Comparison of ENCODE assay signal across 8 cellular contexts in genomic region chr18:12236934-12237832, GRCh38. TPM values are rescaled to one million over a fixed set of nuclear protein-coding genes. Genes with fewer than 3 reads are reported as not detected.
DNase-seq lines count a peak whose midpoint lies in the region; ATAC-seq and TF ChIP-seq lines count a peak whose summit lies in the region.

No MANE protein-coding gene starts in this region.

- intact Hi-C loops in left lung (cut with DNase I), result no loop called here

- TF ChIP-seq CTCF in GM12872 (IDR thresholded peaks at IDR 0.05; ENCODE audit: insufficient read depth, low read depth, low read length) (peak; percentile 96), left lung (IDR thresholded peaks at IDR 0.05) (peak; percentile 87 to 89)

- H3K27me3 ChIP-seq in left lung, result peaks cover 0 to 10% of the 10 kb centered on the region in 2 donors

- DNase-seq in NCI-H2107 treated with DMSO at 0.1 percent for 48 hours (lab: John Stamatoyannopoulos, UW; ENCODE audit: unreplicated experiment), result peak; percentile 12
- DNase-seq in activated CD4-positive, CD25-positive, alpha-beta regulatory T cell treated with anti-CD3 and anti-CD28 coated beads, Interleukin-2, amount 50 U/mL, for 16 hours (ENCODE audit: low read depth, low spot score), result peak; percentile 38
- peak; percentile 18 to 44 for DNase-seq in central memory CD8-positive, alpha-beta T cell (ENCODE audit: low spot score in 2 of 2)
- DNase-seq in left lung, result peak; percentile 63 to 92
- DNase-seq in stimulated activated CD4-positive, alpha-beta T cell treated with anti-CD3 and anti-CD28 coated beads, TNF-alpha, amount 100 ng/mL, for 4 hours (ENCODE audit: low read depth in 3 of 3), result peak; percentile 23 to 61 (median 39)

- H3K4me3 Mint-ChIP-seq in central memory CD8-positive, alpha-beta T cell, result no peak overlapping the region

- H3K4me3 ChIP-seq in left lung, result no peak overlapping the region

- no peak overlapping the region for H3K27ac ChIP-seq in left lung

- no peak overlapping the region for H3K27ac Mint-ChIP-seq in central memory CD8-positive, alpha-beta T cell (ENCODE audit: low read depth)

- no peaks in the 10 kb centered on the region for H3K36me3 Mint-ChIP-seq in central memory CD8-positive, alpha-beta T cell (ENCODE audit: insufficient read depth)

- H3K4me1 Mint-ChIP-seq in central memory CD8-positive, alpha-beta T cell, result no peaks in the 10 kb centered on the region

- no peaks in the 10 kb centered on the region for H3K9me3 ChIP-seq in left lung

- no peaks in the 10 kb centered on the region for H3K9me3 Mint-ChIP-seq in central memory CD8-positive, alpha-beta T cell

- peaks cover 0 to 2% of the 10 kb centered on the region in 2 donors for H3K4me1 ChIP-seq in left lung

- peaks cover 38% of the 10 kb centered on the region for H3K27me3 Mint-ChIP-seq in central memory CD8-positive, alpha-beta T cell

- H3K36me3 ChIP-seq in left lung, result no peaks in the 10 kb centered on the region

- ATAC-seq in HG02678 (IDR thresholded peaks at IDR 0.05; ENCODE audit: unreplicated experiment) (peak; percentile 93), left lung (peak; percentile 99), GM18873 (IDR thresholded peaks at IDR 0.05; ENCODE audit: low FRiP score, unreplicated experiment) (no peak)
- peak; percentile 54 for ATAC-seq in central memory CD8-positive, alpha-beta T cell (replicated peaks; ENCODE audit: extremely low read depth, poor library complexity, severe bottlenecking)

RNA-seq across cellular contexts. Expression of gene CIDEA, which starts 17.0 kb away (rescaled TPM):
- total RNA-seq in left lung, result not detected

Comparison
In these comparisons a context has a peak if more than half of its experiments do, and no peak if none do; other contexts are left out.
1. DNase-seq: peak in every context shown above with its lines; median percentile 78 in left lung; 39 in stimulated activated CD4-positive, alpha-beta T cell treated with anti-CD3 and anti-CD28 coated beads, TNF-alpha, amount 100 ng/mL, for 4 hours; 38 in activated CD4-positive, CD25-positive, alpha-beta regulatory T cell treated with anti-CD3 and anti-CD28 coated beads, Interleukin-2, amount 50 U/mL, for 16 hours; 31 in central memory CD8-positive, alpha-beta T cell; 12 in NCI-H2107 treated with DMSO at 0.1 percent for 48 hours.